In the genomic region with DNA sequence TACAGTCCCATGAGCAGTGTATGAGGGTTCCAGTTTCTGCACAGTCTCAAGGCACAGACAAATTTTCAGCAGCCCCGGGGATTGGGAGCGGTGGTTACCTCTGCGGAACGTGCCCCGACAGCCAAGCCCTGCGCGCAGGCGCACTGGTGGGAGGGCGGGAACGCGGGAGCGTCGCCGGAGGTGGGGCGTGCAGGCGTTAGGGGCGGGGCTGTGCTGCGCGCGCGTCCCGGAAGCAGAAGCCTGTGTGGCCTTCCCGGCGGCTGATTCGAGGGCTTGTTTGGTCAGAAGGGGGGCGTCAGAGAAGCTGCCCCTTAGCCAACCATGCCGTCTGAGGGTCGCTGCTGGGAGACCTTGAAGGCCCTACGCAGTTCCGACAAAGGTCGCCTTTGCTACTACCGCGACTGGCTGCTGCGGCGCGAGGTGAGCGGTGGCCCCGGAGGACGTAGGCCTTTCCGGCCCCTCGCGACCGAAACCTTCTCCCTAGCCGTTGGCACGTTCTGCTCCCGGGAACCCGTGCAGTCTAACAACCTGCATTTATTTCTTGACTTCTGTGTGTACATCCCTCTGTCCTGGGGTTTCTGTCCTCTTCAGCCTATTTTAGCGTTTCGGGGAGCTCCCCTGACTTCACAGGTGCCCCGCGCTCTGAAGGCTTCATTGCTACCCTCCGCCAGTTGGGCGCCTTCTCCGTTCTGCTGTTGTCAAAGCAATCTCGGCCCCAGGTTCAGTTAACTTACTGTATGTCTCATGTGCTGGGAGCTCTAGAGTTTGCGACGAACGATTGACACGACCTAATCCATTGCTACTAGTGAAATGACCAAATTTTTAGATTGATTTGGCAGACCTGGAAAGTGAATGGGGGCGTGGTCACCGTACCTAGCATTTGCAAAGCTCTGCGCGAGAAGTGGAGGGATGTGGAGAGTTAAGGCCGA, we compare ENCODE assay signal across 8 cellular contexts. TPM values are rescaled to one million over a fixed set of nuclear protein-coding genes. Genes with fewer than 3 reads are reported as not detected.
DNase-seq lines count a peak whose midpoint lies in the region; ATAC-seq and TF ChIP-seq lines count a peak whose summit lies in the region.

A gene with protein sequence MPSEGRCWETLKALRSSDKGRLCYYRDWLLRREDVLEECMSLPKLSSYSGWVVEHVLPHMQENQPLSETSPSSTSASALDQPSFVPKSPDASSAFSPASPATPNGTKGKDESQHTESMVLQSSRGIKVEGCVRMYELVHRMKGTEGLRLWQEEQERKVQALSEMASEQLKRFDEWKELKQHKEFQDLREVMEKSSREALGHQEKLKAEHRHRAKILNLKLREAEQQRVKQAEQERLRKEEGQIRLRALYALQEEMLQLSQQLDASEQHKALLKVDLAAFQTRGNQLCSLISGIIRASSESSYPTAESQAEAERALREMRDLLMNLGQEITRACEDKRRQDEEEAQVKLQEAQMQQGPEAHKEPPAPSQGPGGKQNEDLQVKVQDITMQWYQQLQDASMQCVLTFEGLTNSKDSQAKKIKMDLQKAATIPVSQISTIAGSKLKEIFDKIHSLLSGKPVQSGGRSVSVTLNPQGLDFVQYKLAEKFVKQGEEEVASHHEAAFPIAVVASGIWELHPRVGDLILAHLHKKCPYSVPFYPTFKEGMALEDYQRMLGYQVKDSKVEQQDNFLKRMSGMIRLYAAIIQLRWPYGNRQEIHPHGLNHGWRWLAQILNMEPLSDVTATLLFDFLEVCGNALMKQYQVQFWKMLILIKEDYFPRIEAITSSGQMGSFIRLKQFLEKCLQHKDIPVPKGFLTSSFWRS (plus strand): TSS at position 235 of the 929 bp plus-strand sequence. CDS start 87 bp downstream, at position 322.

- H3K27me3 ChIP-seq in right cardiac atrium (ENCODE audit: control insufficient read depth, insufficient read depth) (no peaks in the 10 kb centered on the region), uterus (no peaks in the 10 kb centered on the region)

- intact Hi-C loops in T-helper 2 cell treated with Interferon-gamma antibody and Interleukin-4, amounts not matched to agents 100 ng/mL and 5 ng/mL, for 36 hours (cut with micrococcal nuclease) = loop anchor here (1.0 to 5.0 kb wide), 3 partner anchors 48 to 132 kb away; a partner anchor contains a TSS
- intact Hi-C loops in right cardiac atrium (cut with DNase I) (no loop called here), uterus (cut with DNase I; ENCODE audit: low total_unique reads) (no loop called here)

- peak; percentile 86 to 93 for DNase-seq in NCI-H1930 (lab: John Stamatoyannopoulos, UW)
- DNase-seq in anterior cingulate cortex (lab: John Stamatoyannopoulos, UW) = peak; percentile 52 to 96 (median 91)
- DNase-seq in right cardiac atrium = peak; percentile 96 to 99 (median 99)
- peak; percentile 93 for DNase-seq in putamen (ENCODE audit: low spot score)
- DNase-seq in uterus = peak; percentile 93 to 96

- H3K4me3 ChIP-seq in right cardiac atrium (ENCODE audit: low read length) (peak within 1 kb of the TSS; percentile 75), uterus (peak within 1 kb of the TSS; percentile 63 to 94)

- no peak for TF ChIP-seq CTCF in uterus (IDR thresholded peaks at IDR 0.05)

- H3K4me1 ChIP-seq in right cardiac atrium (ENCODE audit: control insufficient read depth, insufficient read depth, low read length) (no peaks in the 10 kb centered on the region), uterus (peaks cover 0 to 3% of the 10 kb centered on the region in 2 donors)

- TF ChIP-seq POLR2A in GM18505 (IDR thresholded peaks at IDR 0.05; ENCODE audit: borderline replicate concordance, extremely low read depth, insufficient read depth, insufficient read length) (peak; percentile 87), uterus (IDR thresholded peaks at IDR 0.05) (peak; percentile 37 to 67)

- H3K27ac ChIP-seq in right cardiac atrium (ENCODE audit: low read length) = peak within 1 kb of the TSS; percentile 86
- H3K27ac ChIP-seq in uterus = peak within 1 kb of the TSS; percentile 74 to 87

- WGBS in right cardiac atrium = under 1% methylated on average over 64 of the region's 64 CpGs

- no peaks in the 10 kb centered on the region for H3K9me3 ChIP-seq in right cardiac atrium (ENCODE audit: control insufficient read depth, low read length)
- H3K9me3 ChIP-seq in uterus = no peaks in the 10 kb centered on the region

- peak; percentile 84 for ATAC-seq in GM18505 (IDR thresholded peaks at IDR 0.05; ENCODE audit: unreplicated experiment)
- peak; percentile 90 for ATAC-seq in HG02970 (IDR thresholded peaks at IDR 0.05; ENCODE audit: low FRiP score, unreplicated experiment)
- peak; percentile 99 for ATAC-seq in right cardiac atrium

- no peaks in the 10 kb centered on the region for H3K36me3 ChIP-seq in uterus

RNA-seq across cellular contexts. Expression of the gene that starts here (rescaled TPM):
- total RNA-seq in T-helper 2 cell treated with Interferon-gamma antibody and Interleukin-4, amounts not matched to agents 100 ng/mL and 5 ng/mL, for 36 hours = 46.0 and 47.5 TPM in 2 replicates
- 10 to 100 TPM; 15.7 to 19.3 (median 17.9) TPM for total RNA-seq in right cardiac atrium
- polyA plus RNA-seq in right cardiac atrium = 10.6 TPM
- 10 to 100 TPM in 3 of 4 donors, 1 to 10 TPM in 1; 3.3 to 25.5 (median 16.4) TPM for total RNA-seq in uterus

Comparison
In these comparisons a context has a peak if more than half of its experiments do, and no peak if none do; other contexts are left out.
1. Peak in every context shown above with its lines: DNase-seq, ATAC-seq, H3K4me3 ChIP-seq and H3K27ac ChIP-seq.